In the genomic region with DNA sequence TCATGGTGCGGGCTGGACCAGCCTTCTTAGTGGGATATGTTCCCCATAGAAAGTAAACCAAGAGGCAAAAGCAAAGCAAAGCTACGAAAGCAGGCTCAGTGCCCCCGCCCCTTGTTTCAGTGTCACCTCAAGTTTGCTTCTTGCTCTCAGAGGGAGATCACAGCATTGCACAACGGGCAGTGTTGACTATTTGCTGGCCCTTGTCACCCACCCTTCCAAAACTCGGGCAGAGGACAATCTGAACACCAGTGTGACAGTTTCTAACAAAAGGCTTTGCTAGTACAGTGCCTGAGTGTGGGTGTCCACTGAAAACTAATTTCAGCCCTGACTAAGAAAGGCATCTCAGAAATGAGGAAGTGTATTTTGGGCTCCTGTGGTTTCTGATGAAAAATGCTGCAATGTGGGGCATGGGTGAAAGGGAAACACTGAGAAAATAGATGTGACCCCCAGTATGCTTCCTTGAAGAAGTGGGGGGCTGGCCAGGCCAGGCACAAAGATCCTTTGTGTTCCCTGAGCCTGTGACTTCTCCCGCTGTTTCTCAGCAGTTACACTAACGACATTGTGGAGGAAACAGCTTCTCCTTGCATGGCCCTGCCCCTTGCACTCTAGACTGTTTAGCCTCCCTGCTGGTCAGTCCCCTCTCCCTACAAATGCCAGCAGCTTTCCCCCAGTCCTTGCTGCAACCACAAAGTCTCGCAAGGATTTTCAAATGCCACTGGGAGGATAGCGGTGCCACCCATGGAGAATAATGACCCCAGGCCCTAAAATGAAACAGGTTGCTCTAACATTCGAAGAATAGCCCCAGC, we compare ENCODE assay signal across 8 cellular contexts.
DNase-seq lines count a peak whose midpoint lies in the region; ATAC-seq and TF ChIP-seq lines count a peak whose summit lies in the region.

No MANE protein-coding gene starts in this region.

- H3K9me3 ChIP-seq in HEK293 (ENCODE audit: control insufficient read depth, insufficient read depth, low read depth, low read length) (no peaks in the 10 kb centered on the region), MM.1S (replicated peaks; ENCODE audit: insufficient read depth, low read length) (no peaks in the 10 kb centered on the region)

- CTCF ChIA-PET in HEK293 (lab: Yijun Ruan, JAX): interaction anchor here (0.7 to 3.5 kb wide), 3 partner anchors 14 to 35 kb away, joined by 3 to 38 read pairs (median 3); a partner anchor contains a TSS

- peak overlapping the region; percentile 55 for H2AFZ ChIP-seq in MM.1S (ENCODE audit: low read length)

- no peaks in the 10 kb centered on the region for H3K9me2 ChIP-seq in MM.1S (replicated peaks; ENCODE audit: insufficient read depth, low read length)

- H3K36me3 ChIP-seq in HEK293 (ENCODE audit: control insufficient read depth in 2 of 2, insufficient read depth in 1 of 2, low read length in 2 of 2) (no peaks in the 10 kb centered on the region), MM.1S (replicated peaks; ENCODE audit: insufficient read depth, low read length) (no peaks in the 10 kb centered on the region), brain microvascular endothelial cell (replicated peaks) (no peaks in the 10 kb centered on the region)

- DNase-seq in MM.1S (peak; percentile 81), brain microvascular endothelial cell (no peak), kidney glomerular epithelial cell (lab: John Stamatoyannopoulos, UW) (peak; percentile 48), stromal cell of bone marrow (ENCODE audit: low read depth) (peak; percentile 53), NCI-H1694 treated with DMSO at 0.1 percent for 48 hours (lab: John Stamatoyannopoulos, UW) (no peak), DMS114 treated with DMSO at 0.1 percent for 48 hours (lab: John Stamatoyannopoulos, UW; ENCODE audit: unreplicated experiment) (no peak)

- peak overlapping the region; percentile 86 for H3K4me2 ChIP-seq in MM.1S (ENCODE audit: low read depth, low read length)

- ATAC-seq in GM18511 (IDR thresholded peaks at IDR 0.05; ENCODE audit: unreplicated experiment): peak; percentile 92

- in situ Hi-C loops in brain microvascular endothelial cell (cut with HindIII; ENCODE audit: low pct_ligation_motif_present, low sequenced_read_pairs): no loop called here

- H3K4me1 ChIP-seq in HEK293 (ENCODE audit: control insufficient read depth, insufficient read depth, low read length) (no peaks in the 10 kb centered on the region), MM.1S (ENCODE audit: low read length) (peaks cover 44% of the 10 kb centered on the region)

- peak overlapping the region; percentile 43 for H3K9ac ChIP-seq in MM.1S (ENCODE audit: low read length)

- POLR2A ChIA-PET in HEK293 (lab: Yijun Ruan, JAX): no interaction called here

- H4K20me1 ChIP-seq in MM.1S (ENCODE audit: insufficient read depth, low read length): no peaks in the 10 kb centered on the region

- no peak overlapping the region for H3K27ac ChIP-seq in HEK293 (ENCODE audit: extremely low read depth, low read depth, low read length)
- peak overlapping the region; percentile 82 for H3K27ac ChIP-seq in MM.1S (ENCODE audit: low read length)
- H3K27ac ChIP-seq in brain microvascular endothelial cell: peak overlapping the region; percentile 58

- TF ChIP-seq CTCF in HEK293 (tag by site-specific recombination; IDR thresholded peaks at IDR 0.05): no peak
- TF ChIP-seq CTCF in MM.1S (IDR thresholded peaks at IDR 0.05; ENCODE audit: low read length): no peak
- TF ChIP-seq CTCF in brain microvascular endothelial cell (IDR thresholded peaks at IDR 0.05; ENCODE audit: low read depth, low read length, missing control alignments): no peak

- H3K4me3 ChIP-seq in HEK293 (ENCODE audit: low read depth, low read length) (no peak overlapping the region), MM.1S (ENCODE audit: low read length) (peak overlapping the region; percentile 53), brain microvascular endothelial cell (ENCODE audit: low read depth, low read length) (no peak overlapping the region)

- H3F3A ChIP-seq in MM.1S (ENCODE audit: insufficient read depth, low read length): peaks cover 18% of the 10 kb centered on the region

- H3K79me2 ChIP-seq in MM.1S (ENCODE audit: low read length): 0 out of 2 replicates have a peak, but pooled peaks cover 3% of the 10 kb centered on the region

- H3K27me3 ChIP-seq in MM.1S (replicated peaks; ENCODE audit: insufficient read depth, low read length): no peaks in the 10 kb centered on the region
- H3K27me3 ChIP-seq in brain microvascular endothelial cell (replicated peaks): no peaks in the 10 kb centered on the region

TF ChIP-seq in HEK293, 187 proteins besides CTCF, POLR2A, EP300 and RAD21:
- peak; percentile 73 for TF ChIP-seq ZIC2 (tag by site-specific recombination; IDR thresholded peaks at IDR 0.05)
- no peak for TF ChIP-seq PRDM1 (tag by site-specific recombination; IDR thresholded peaks at IDR 0.05)

Comparison
In these comparisons a context has a peak if more than half of its experiments do, and no peak if none do; other contexts are left out.
1. DNase-seq: peak in MM.1S (single experiment), kidney glomerular epithelial cell (single experiment) and stromal cell of bone marrow (single experiment); none in brain microvascular endothelial cell (single experiment), NCI-H1694 treated with DMSO at 0.1 percent for 48 hours (single experiment) and DMS114 treated with DMSO at 0.1 percent for 48 hours (single experiment).